In genomic region chr1:46244656-46245371, GRCh38 we compare ENCODE assay signal across 9 cellular contexts. TPM values are rescaled to one million over a fixed set of nuclear protein-coding genes. Genes with fewer than 3 reads are reported as not detected.
DNase-seq lines count a peak whose midpoint lies in the region; ATAC-seq and TF ChIP-seq lines count a peak whose summit lies in the region.
"Had no signal": no experiment of that assay in that cellular context is flagged by ENCODE, and none has a peak within 500 bp of the region (broad histone marks: within the 10 kb centered on the region; RNA-seq: fewer than 3 reads in every experiment).

No MANE protein-coding gene starts in this region.

- H2BK120ac ChIP-seq in mesendoderm (ENCODE audit: low read depth, low read length) = no peak overlapping the region

- peaks cover under 1% of the 10 kb centered on the region for H3K36me3 ChIP-seq in mesendoderm (ENCODE audit: control insufficient read depth, insufficient read depth, low read length)

- TF ChIP-seq CTCF in WI38 (IDR thresholded peaks at IDR 0.05; ENCODE audit: low read depth, low read length) (0 out of 2 replicates have a peak, but pooled peaks have one; percentile 3), coronary artery (IDR thresholded peaks at IDR 0.05) (no peak)

- DNase-seq in NCI-H510A treated with DMSO at 0.1 percent for 48 hours (lab: John Stamatoyannopoulos, UW) (peak; percentile 5), NCI-H510A (lab: John Stamatoyannopoulos, UW) (no peak), HT-29 (ENCODE audit: low spot score) (peak; percentile 41), mesendoderm (peak; percentile 43), coronary artery (ENCODE audit: low spot score) (no peak), NCI-H187 (lab: John Stamatoyannopoulos, UW) (no peak)

- no peak overlapping the region for H3K9ac ChIP-seq in mesendoderm (ENCODE audit: low read length)

- H4K5ac ChIP-seq in mesendoderm (ENCODE audit: low read length) = peak overlapping the region; percentile 95

- no peaks in the 10 kb centered on the region for H3K27me3 ChIP-seq in mesendoderm (ENCODE audit: insufficient read depth, low read length, poor library complexity)

- no peak overlapping the region for H3K23ac ChIP-seq in mesendoderm (ENCODE audit: low read length)

- H3K4me3 ChIP-seq in WI38 (ENCODE audit: low read depth, low read length) = no peak overlapping the region
- no peak overlapping the region for H3K4me3 ChIP-seq in mesendoderm (ENCODE audit: low read length)
- no peak overlapping the region for H3K4me3 ChIP-seq in coronary artery

- H3K4me1 ChIP-seq in mesendoderm (ENCODE audit: control insufficient read depth, low read depth, low read length) = peaks cover 9% of the 10 kb centered on the region

- no peak for ATAC-seq in HG02973 (IDR thresholded peaks at IDR 0.05; ENCODE audit: unreplicated experiment)
- ATAC-seq: naive thymus-derived CD8-positive, alpha-beta T cell had no signal

- peaks cover 12% of the 10 kb centered on the region for H3K79me1 ChIP-seq in mesendoderm (ENCODE audit: low read length)

- H3K79me2 ChIP-seq in mesendoderm (ENCODE audit: control insufficient read depth, insufficient read depth, low read length) = peaks cover 17% of the 10 kb centered on the region

- no peak overlapping the region for H2BK5ac ChIP-seq in mesendoderm (ENCODE audit: low read length)

- no CpG with 5 or more reads among the region's 3 CpGs for WGBS in mesendoderm (ENCODE audit: extremely low coverage, insufficient coverage, low lambda C conversion rate)

- peak overlapping the region; percentile 34 for H3K56ac ChIP-seq in mesendoderm (ENCODE audit: low read length)

- H4K8ac ChIP-seq in mesendoderm (ENCODE audit: low read depth, low read length) = no peak overlapping the region

- no peak overlapping the region for H3K4me2 ChIP-seq in mesendoderm (ENCODE audit: low read length)

- H3K4ac ChIP-seq in mesendoderm (ENCODE audit: low read depth, low read length) = no peak overlapping the region

- H3K18ac ChIP-seq in mesendoderm (ENCODE audit: low read length) = no peak overlapping the region

- H3K27ac ChIP-seq in mesendoderm (ENCODE audit: low read depth, low read length) = no peak overlapping the region
- no peak overlapping the region for H3K27ac ChIP-seq in coronary artery

- H2AK5ac ChIP-seq in mesendoderm (ENCODE audit: low read length) = no peak overlapping the region

- H2BK15ac ChIP-seq in mesendoderm (replicated peaks; ENCODE audit: low read depth) = no peak overlapping the region

RNA-seq across cellular contexts. Expression of gene RAD54L, which starts 2.7 kb away (rescaled TPM):
- 22.0 and 32.5 TPM in 2 replicates for total RNA-seq in HT-29 (2014; rRNA removed; shearing (Covaris generic))
- polyA plus RNA-seq in mesendoderm (2013, experiment 1 of 2) = 16.5 TPM
- 17.6 TPM for polyA plus RNA-seq in mesendoderm (2013, experiment 2 of 2)

RNA-seq across cellular contexts. Expression of gene LURAP1, which starts 41.7 kb away (rescaled TPM):
- total RNA-seq in HT-29 (2014; rRNA removed; shearing (Covaris generic)) = not detected in 2 replicates
- polyA plus RNA-seq in mesendoderm (2013, experiment 1 of 2) = 1.2 TPM
- 1.1 TPM for polyA plus RNA-seq in mesendoderm (2013, experiment 2 of 2)

RNA-seq across cellular contexts. Expression of gene POMGNT1, which starts 46.6 kb away (rescaled TPM):
- total RNA-seq in HT-29 (2014; rRNA removed; shearing (Covaris generic)) = 53.5 TPM in 2 replicates
- polyA plus RNA-seq in mesendoderm (2013, experiment 1 of 2) = 38.0 TPM
- polyA plus RNA-seq in mesendoderm (2013, experiment 2 of 2) = 38.1 TPM

RNA-seq across cellular contexts. Expression of gene LRRC41, which starts 58.6 kb away (rescaled TPM):
- 31.1 and 32.3 TPM in 2 replicates for total RNA-seq in HT-29 (2014; rRNA removed; shearing (Covaris generic))
- 23.2 TPM for polyA plus RNA-seq in mesendoderm (2013, experiment 1 of 2)
- 22.7 TPM for polyA plus RNA-seq in mesendoderm (2013, experiment 2 of 2)

RNA-seq across cellular contexts. Expression of gene UQCRH, which starts 58.7 kb away (rescaled TPM):
- 412 and 429 TPM in 2 replicates for total RNA-seq in HT-29 (2014; rRNA removed; shearing (Covaris generic))
- 881 TPM for polyA plus RNA-seq in mesendoderm (2013, experiment 1 of 2)
- 871 TPM for polyA plus RNA-seq in mesendoderm (2013, experiment 2 of 2)

Comparison
In these comparisons a context has a peak if more than half of its experiments do, and no peak if none do; other contexts are left out.
1. DNase-seq: peak in NCI-H510A treated with DMSO at 0.1 percent for 48 hours (single experiment), HT-29 (single experiment) and mesendoderm (single experiment); none in NCI-H510A (single experiment), coronary artery (single experiment) and NCI-H187 (0 of 2).